1 cellular context compared by ENCODE assay signal in the genomic region with DNA sequence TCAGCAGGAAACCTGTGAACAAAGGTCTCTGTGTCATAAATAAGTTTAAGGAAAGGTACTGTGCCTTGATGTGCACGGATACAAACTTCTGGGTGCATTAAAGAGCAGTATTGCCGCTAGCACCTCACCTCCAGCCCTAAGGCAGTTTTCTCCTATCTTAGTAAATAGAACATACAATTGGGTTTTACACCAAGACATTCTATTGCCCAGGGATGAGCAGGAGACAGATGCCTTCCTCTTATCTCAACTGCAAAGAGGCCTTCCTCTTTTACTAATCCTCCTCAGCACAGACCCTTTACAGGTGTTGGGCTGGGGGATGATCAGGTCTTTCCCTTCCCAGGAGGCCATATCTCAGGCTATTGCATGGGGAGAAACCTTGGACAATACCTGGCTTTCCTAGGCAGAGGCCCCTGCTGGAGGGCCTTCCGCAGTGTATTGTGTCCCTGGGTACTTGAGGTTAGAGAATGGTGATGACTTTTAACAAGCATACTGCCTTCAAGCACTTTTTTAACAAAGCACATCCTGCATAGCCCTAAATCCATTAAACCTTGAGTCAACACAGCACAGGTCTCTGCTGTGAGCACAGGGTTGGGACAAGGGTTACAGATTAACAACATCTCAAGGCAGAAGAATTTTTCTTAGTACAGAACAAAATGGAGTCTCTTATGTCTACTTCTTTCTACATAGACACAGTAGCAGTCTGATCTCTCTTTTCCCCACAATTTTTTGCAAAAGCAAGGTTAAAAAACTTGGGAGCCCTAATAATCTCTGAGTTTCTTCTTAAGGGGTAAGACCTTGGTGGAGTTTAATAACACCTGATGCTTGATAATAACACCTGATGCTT. TPM values are rescaled to one million over a fixed set of nuclear protein-coding genes. Genes with fewer than 3 reads are reported as not detected.
"Had no signal": no experiment of that assay in that cellular context is flagged by ENCODE, and none has a peak within 500 bp of the region (broad histone marks: within the 10 kb centered on the region; RNA-seq: fewer than 3 reads in every experiment).

No MANE protein-coding gene starts in this region.

RNA-seq across cellular contexts. Expression of a gene that starts 34.1 kb away (rescaled TPM):
- total RNA-seq: ascending aorta had no signal
